ENCODE assay signal across 1 cellular context in genomic region chr18:34689750-34690149, GRCh38. TPM values are rescaled to one million over a fixed set of nuclear protein-coding genes. Genes with fewer than 3 reads are reported as not detected.
"Had no signal": no experiment of that assay in that cellular context is flagged by ENCODE, and none has a peak within 500 bp of the region (broad histone marks: within the 10 kb centered on the region; RNA-seq: fewer than 3 reads in every experiment).

No MANE protein-coding gene starts in this region.

RNA-seq across cellular contexts. Expression of gene DTNA, which starts 20.3 kb away (rescaled TPM):
- total RNA-seq: activated CD4-positive, alpha-beta T cell treated with anti-CD3 and anti-CD28 coated beads, Interleukin-2, amount 10 ng/mL, durations not matched to agents 7 days and 5 days had no signal
